ENCODE assay signal across 19 cellular contexts in genomic region chr5:159797566-159797965, GRCh38.
"Had no signal": no experiment of that assay in that cellular context is flagged by ENCODE, and none has a peak within 500 bp of the region (broad histone marks: within the 10 kb centered on the region; RNA-seq: fewer than 3 reads in every experiment).

No MANE protein-coding gene starts in this region.

- DNase-seq: MM.1S, NCI-H1092 treated with DMSO at 0.1 percent for 48 hours, NCI-H1436, NCI-H187, NCI-H2029, NCI-H2081 treated with DMSO at 0.1 percent for 48 hours, NCI-H2171, NCI-H226, NCI-H446, NCI-H510A, NCI-H524 treated with DMSO at 0.1 percent for 48 hours, NCI-H69, NCI-H774, Right ventricle myocardium superior, RPMI8226, T-helper 1 cell had no signal

- H3K36me3 Mint-ChIP-seq: IgD-negative memory B cell had no signal

- H3K9me3 Mint-ChIP-seq: IgD-negative memory B cell had no signal

- H3K4me3 ChIP-seq: K562 had no signal

- ATAC-seq: K562, SK-N-SH treated with all-trans-retinoic acid at 6 μM for 48 hours had no signal

- H3K4me3 Mint-ChIP-seq: IgD-negative memory B cell had no signal
